In genomic region chr5:153480401-153480800, GRCh38 we compare ENCODE assay signal across 12 cellular contexts. TPM values are rescaled to one million over a fixed set of nuclear protein-coding genes. Genes with fewer than 3 reads are reported as not detected.
DNase-seq lines count a peak whose midpoint lies in the region; ATAC-seq and TF ChIP-seq lines count a peak whose summit lies in the region.
"Had no signal": no experiment of that assay in that cellular context is flagged by ENCODE, and none has a peak within 500 bp of the region (broad histone marks: within the 10 kb centered on the region; RNA-seq: fewer than 3 reads in every experiment).

No MANE protein-coding gene starts in this region.

- H3K27ac ChIP-seq in neuronal stem cell (replicated peaks; ENCODE audit: low read length), result no peak overlapping the region

- intact Hi-C loops in Caco-2 (cut with micrococcal nuclease; ENCODE audit: unreplicated experiment), result no loop called here

- H3K23ac ChIP-seq in neuronal stem cell (ENCODE audit: low read depth, low read length, poor library complexity), result no peak overlapping the region

- H3K4me3 ChIP-seq in AG10803 (ENCODE audit: low read length), result no peak overlapping the region
- H3K4me3 ChIP-seq in neuronal stem cell (ENCODE audit: low read length in 2 of 2), result no peak overlapping the region
- H3K4me3 ChIP-seq in Caco-2 (ENCODE audit: low read depth, low read length), result no peak overlapping the region

- no peak overlapping the region for H2BK5ac ChIP-seq in neuronal stem cell (ENCODE audit: low read length)

- H3K9me3 Mint-ChIP-seq in stimulated activated effector memory CD8-positive, alpha-beta T cell treated with anti-CD3 and anti-CD28 coated beads, Interleukin-12 subunit alpha, Interleukin-12 subunit beta, amount 100 ng/mL, for 72 hours, result peaks cover 5% of the 10 kb centered on the region
- no peaks in the 10 kb centered on the region for H3K9me3 Mint-ChIP-seq in Caco-2 (ENCODE audit: unreplicated experiment)

- no peak overlapping the region for H3K14ac ChIP-seq in neuronal stem cell (ENCODE audit: low read length)

- TF ChIP-seq CTCF in AG10803 (conservative IDR thresholded peaks at IDR 0.05; ENCODE audit: low read length) (no peak), Caco-2 (IDR thresholded peaks at IDR 0.05; ENCODE audit: insufficient read depth in 1 of 2, low read depth in 1 of 2, low read length in 1 of 2, severe bottlenecking in 1 of 2, unreplicated experiment in 1 of 2) (no peak)

- H3K36me3 ChIP-seq in neuronal stem cell (replicated peaks in 1 of 2; ENCODE audit: control insufficient read depth in 2 of 2, insufficient read depth in 2 of 2, low read length in 2 of 2) (no peaks in the 10 kb centered on the region), Caco-2 (ENCODE audit: control insufficient read depth, insufficient read depth, low read length) (no peaks in the 10 kb centered on the region)

- no peak overlapping the region for H2BK12ac ChIP-seq in neuronal stem cell (ENCODE audit: low read length)

- H3K9me3 ChIP-seq in neuronal stem cell (replicated peaks in 1 of 2; ENCODE audit: control insufficient read depth in 2 of 2, insufficient read depth in 1 of 2, low read depth in 1 of 2, low read length in 2 of 2) (no peaks in the 10 kb centered on the region), Caco-2 (no peaks in the 10 kb centered on the region)

- no peaks in the 10 kb centered on the region for H3K4me1 Mint-ChIP-seq in stimulated activated effector memory CD8-positive, alpha-beta T cell treated with anti-CD3 and anti-CD28 coated beads, Interleukin-12 subunit alpha, Interleukin-12 subunit beta, amount 100 ng/mL, for 72 hours
- H3K4me1 Mint-ChIP-seq in Caco-2 (ENCODE audit: low read depth, unreplicated experiment), result no peaks in the 10 kb centered on the region

- H3K4me3 Mint-ChIP-seq in stimulated activated effector memory CD8-positive, alpha-beta T cell treated with anti-CD3 and anti-CD28 coated beads, Interleukin-12 subunit alpha, Interleukin-12 subunit beta, amount 100 ng/mL, for 72 hours, result no peak overlapping the region
- H3K4me3 Mint-ChIP-seq in Caco-2 (ENCODE audit: unreplicated experiment), result no peak overlapping the region
- H3K4me3 Mint-ChIP-seq: stimulated activated naive CD8-positive, alpha-beta T cell treated with anti-CD3 and anti-CD28 coated beads, Interleukin-15, Interleukin-2, amounts not matched to agents 100 ng/mL and 50 ng/mL, for 24 hours had no signal

- no peak overlapping the region for H2BK15ac ChIP-seq in neuronal stem cell (ENCODE audit: low read length)

- no peak overlapping the region for H2AFZ ChIP-seq in neuronal stem cell (ENCODE audit: low read length)

- CTCF ChIA-PET in Caco-2 (lab: Charles Lee), result no interaction called here

- no peak overlapping the region for H3K9ac ChIP-seq in neuronal stem cell (ENCODE audit: low read depth, low read length, poor library complexity)

- DNase-seq in AG10803 (ENCODE audit: low read depth) (peak; percentile 48), LHCN-M2 (ENCODE audit: low read depth) (peak; percentile 79), neuronal stem cell (ENCODE audit: low spot score) (no peak), NCI-H2196 treated with DMSO at 0.1 percent for 48 hours (lab: John Stamatoyannopoulos, UW; ENCODE audit: unreplicated experiment) (no peak), Caco-2 (no peak)
- DNase-seq in stimulated activated effector memory CD8-positive, alpha-beta T cell treated with anti-CD3 and anti-CD28 coated beads, Interleukin-12 subunit alpha, Interleukin-12 subunit beta, amount 100 ng/mL, for 72 hours (ENCODE audit: low spot score in 2 of 2), result no peak
- DNase-seq: effector memory CD4-positive, alpha-beta T cell; NCI-H1417; SW 1271 had no signal

- no peak overlapping the region for H2BK120ac ChIP-seq in neuronal stem cell (ENCODE audit: low read depth, low read length)

- no peak overlapping the region for H4K91ac ChIP-seq in neuronal stem cell (ENCODE audit: low read depth, low read length, poor library complexity)

- H3K27ac Mint-ChIP-seq in stimulated activated effector memory CD8-positive, alpha-beta T cell treated with anti-CD3 and anti-CD28 coated beads, Interleukin-12 subunit alpha, Interleukin-12 subunit beta, amount 100 ng/mL, for 72 hours, result no peak overlapping the region
- H3K27ac Mint-ChIP-seq in Caco-2 (ENCODE audit: unreplicated experiment), result no peak overlapping the region
- H3K27ac Mint-ChIP-seq: stimulated activated naive CD8-positive, alpha-beta T cell treated with anti-CD3 and anti-CD28 coated beads, Interleukin-15, Interleukin-2, amounts not matched to agents 100 ng/mL and 50 ng/mL, for 24 hours had no signal

- no peak overlapping the region for H3K4me2 ChIP-seq in neuronal stem cell (ENCODE audit: insufficient read depth, low read length, poor library complexity, severe bottlenecking)

- no peaks in the 10 kb centered on the region for H3K36me3 Mint-ChIP-seq in stimulated activated effector memory CD8-positive, alpha-beta T cell treated with anti-CD3 and anti-CD28 coated beads, Interleukin-12 subunit alpha, Interleukin-12 subunit beta, amount 100 ng/mL, for 72 hours
- no peaks in the 10 kb centered on the region for H3K36me3 Mint-ChIP-seq in Caco-2 (ENCODE audit: insufficient read depth, unreplicated experiment)

- no peak overlapping the region for H4K8ac ChIP-seq in neuronal stem cell (ENCODE audit: low read depth, low read length)

- no peaks in the 10 kb centered on the region for H3K27me3 ChIP-seq in neuronal stem cell (ENCODE audit: control insufficient read depth in 3 of 3, insufficient read depth in 3 of 3, low read depth in 1 of 3, low read length in 3 of 3)
- H3K27me3 ChIP-seq in Caco-2 (replicated peaks; ENCODE audit: control insufficient read depth, insufficient read depth, low read length), result no peaks in the 10 kb centered on the region

- no peak overlapping the region for H3K4ac ChIP-seq in neuronal stem cell (ENCODE audit: low read length)

- no peak overlapping the region for H2AK5ac ChIP-seq in neuronal stem cell (ENCODE audit: low read depth, low read length)

- BruUV-seq in Caco-2 (replicated peaks; lab: Mats Ljungman, UMichigan), result no TSS peak

- H3K79me1 ChIP-seq in neuronal stem cell (ENCODE audit: low read depth, low read length), result no peaks in the 10 kb centered on the region

- H3K27me3 Mint-ChIP-seq in Caco-2 (ENCODE audit: insufficient read depth, unreplicated experiment), result peaks cover 10% of the 10 kb centered on the region
- H3K27me3 Mint-ChIP-seq: stimulated activated naive CD8-positive, alpha-beta T cell treated with anti-CD3 and anti-CD28 coated beads, Interleukin-15, Interleukin-2, amounts not matched to agents 100 ng/mL and 50 ng/mL, for 24 hours had no signal

- ATAC-seq in GM19324 (IDR thresholded peaks at IDR 0.05; ENCODE audit: low FRiP score, unreplicated experiment), result peak; percentile 64
- ATAC-seq in HG02870 (IDR thresholded peaks at IDR 0.05; ENCODE audit: unreplicated experiment), result peak; percentile 86
- ATAC-seq in stimulated activated effector memory CD8-positive, alpha-beta T cell treated with anti-CD3 and anti-CD28 coated beads, Interleukin-12 subunit alpha, Interleukin-12 subunit beta, amount 100 ng/mL, for 72 hours, result no peak

- no peak overlapping the region for H3K18ac ChIP-seq in neuronal stem cell (ENCODE audit: low read length)

- POLR2A ChIA-PET in Caco-2 (lab: Charles Lee), result no interaction called here

- H3K4me1 ChIP-seq in neuronal stem cell (ENCODE audit: control insufficient read depth in 2 of 2, insufficient read depth in 1 of 2, low read depth in 1 of 2, low read length in 2 of 2) (peaks cover 0 to 3% of the 10 kb centered on the region in 2 donors), Caco-2 (no peaks in the 10 kb centered on the region)

RNA-seq across cellular contexts. Expression of gene GRIA1, which starts 10.1 kb away (rescaled TPM):
- 7.4 and 10.0 TPM in 2 replicates for total RNA-seq in LHCN-M2 (2014; rRNA removed)
- polyA plus RNA-seq in LHCN-M2 (2012), result 6.1 TPM
- polyA plus RNA-seq in neuronal stem cell (2013, experiment 1 of 2), result 7.8 TPM
- polyA plus RNA-seq in neuronal stem cell (2013, experiment 2 of 2), result 8.5 TPM
- not detected in 2 replicates for total RNA-seq in Caco-2 (2022)

Comparison
In these comparisons a context has a peak if more than half of its experiments do, and no peak if none do; other contexts are left out.
1. DNase-seq: peak in AG10803 (single experiment) and LHCN-M2 (single experiment); none in neuronal stem cell (single experiment), NCI-H2196 treated with DMSO at 0.1 percent for 48 hours (single experiment), stimulated activated effector memory CD8-positive, alpha-beta T cell treated with anti-CD3 and anti-CD28 coated beads, Interleukin-12 subunit alpha, Interleukin-12 subunit beta, amount 100 ng/mL, for 72 hours (0 of 2) and Caco-2 (0 of 2).